Comparison of ENCODE assay signal across 9 cellular contexts in genomic region chr15:55789066-55789660, GRCh38. TPM values are rescaled to one million over a fixed set of nuclear protein-coding genes. Genes with fewer than 3 reads are reported as not detected.
DNase-seq lines count a peak whose midpoint lies in the region; TF ChIP-seq lines count a peak whose summit lies in the region.
"Had no signal": no experiment of that assay in that cellular context is flagged by ENCODE, and none has a peak within 500 bp of the region (broad histone marks: within the 10 kb centered on the region; RNA-seq: fewer than 3 reads in every experiment).

No MANE protein-coding gene starts in this region.

- no peaks in the 10 kb centered on the region for H3K36me3 Mint-ChIP-seq in activated CD4-positive, alpha-beta memory T cell treated with anti-CD3 and anti-CD28 coated beads, Interleukin-2, amount 10 ng/mL, durations not matched to agents 7 days and 5 days (ENCODE audit: low read depth)
- H3K36me3 Mint-ChIP-seq: brain had no signal

- H3K27ac Mint-ChIP-seq in activated CD4-positive, alpha-beta memory T cell treated with anti-CD3 and anti-CD28 coated beads, Interleukin-2, amount 10 ng/mL, durations not matched to agents 7 days and 5 days = no peak overlapping the region

- H3K4me3 Mint-ChIP-seq in activated CD4-positive, alpha-beta memory T cell treated with anti-CD3 and anti-CD28 coated beads, Interleukin-2, amount 10 ng/mL, durations not matched to agents 7 days and 5 days = no peak overlapping the region
- H3K4me3 Mint-ChIP-seq: brain had no signal

- CTCF ChIA-PET in activated CD4-positive, alpha-beta memory T cell treated with anti-CD3 and anti-CD28 coated beads, Interleukin-2, amount 10 ng/mL, durations not matched to agents 7 days and 5 days (lab: Charles Lee) = interaction anchor here (0.7 to 1.8 kb wide), 6 partner anchors 10 to 91 kb away, joined by 3 to 12 read pairs (median 3); no protein-coding TSS in a partner anchor

- TF ChIP-seq CTCF in fibroblast of mammary gland (conservative IDR thresholded peaks at IDR 0.05; ENCODE audit: control insufficient read depth, insufficient read depth, low read depth, low read length) = peak; percentile 68

- peak; percentile 20 for DNase-seq in activated gamma-delta T cell treated with Interleukin-2 at 50 U/mL for 16 hours
- DNase-seq in activated gamma-delta T cell (lab: John Stamatoyannopoulos, UW) = no peak
- DNase-seq in activated CD4-positive, alpha-beta memory T cell treated with anti-CD3 and anti-CD28 coated beads, Interleukin-2, amount 10 ng/mL, durations not matched to agents 7 days and 5 days = peak; percentile 64
- peak; percentile 16 for DNase-seq in fibroblast of mammary gland (ENCODE audit: low read depth)
- peak; percentile 64 to 73 for DNase-seq in stimulated activated CD4-positive, alpha-beta T cell treated with anti-CD3 and anti-CD28 coated beads, Interleukin-4, amount 100 ng/mL, for 48 hours (ENCODE audit: low read depth in 2 of 2)
- DNase-seq in SW480 (ENCODE audit: low spot score) = no peak
- no peak for DNase-seq in NCI-H1436 (lab: John Stamatoyannopoulos, UW)
- DNase-seq in HCEC 1CT = no peak

- POLR2A ChIA-PET in activated CD4-positive, alpha-beta memory T cell treated with anti-CD3 and anti-CD28 coated beads, Interleukin-2, amount 10 ng/mL, durations not matched to agents 7 days and 5 days (lab: Charles Lee) = no interaction called here

- no peak overlapping the region for H3K4me3 ChIP-seq in fibroblast of mammary gland (ENCODE audit: control insufficient read depth, low read depth, low read length)

- peaks cover 1% of the 10 kb centered on the region for H3K4me1 Mint-ChIP-seq in activated CD4-positive, alpha-beta memory T cell treated with anti-CD3 and anti-CD28 coated beads, Interleukin-2, amount 10 ng/mL, durations not matched to agents 7 days and 5 days

- no peaks in the 10 kb centered on the region for H3K27me3 Mint-ChIP-seq in activated CD4-positive, alpha-beta memory T cell treated with anti-CD3 and anti-CD28 coated beads, Interleukin-2, amount 10 ng/mL, durations not matched to agents 7 days and 5 days

- peaks cover 8% of the 10 kb centered on the region for H3K9me3 Mint-ChIP-seq in activated CD4-positive, alpha-beta memory T cell treated with anti-CD3 and anti-CD28 coated beads, Interleukin-2, amount 10 ng/mL, durations not matched to agents 7 days and 5 days

RNA-seq across cellular contexts. Expression of gene PRTG, which starts 46.2 kb away (rescaled TPM):
- not detected for total RNA-seq in activated CD4-positive, alpha-beta memory T cell treated with anti-CD3 and anti-CD28 coated beads, Interleukin-2, amount 10 ng/mL, durations not matched to agents 7 days and 5 days

Comparison
In these comparisons a context has a peak if more than half of its experiments do, and no peak if none do; other contexts are left out.
1. DNase-seq: peak in activated gamma-delta T cell treated with Interleukin-2 at 50 U/mL for 16 hours (single experiment), activated CD4-positive, alpha-beta memory T cell treated with anti-CD3 and anti-CD28 coated beads, Interleukin-2, amount 10 ng/mL, durations not matched to agents 7 days and 5 days (single experiment), fibroblast of mammary gland (single experiment) and stimulated activated CD4-positive, alpha-beta T cell treated with anti-CD3 and anti-CD28 coated beads, Interleukin-4, amount 100 ng/mL, for 48 hours (2 of 2); none in activated gamma-delta T cell (single experiment), SW480 (single experiment), NCI-H1436 (single experiment) and HCEC 1CT (single experiment).